18 cellular contexts compared by ENCODE assay signal in the genomic region with DNA sequence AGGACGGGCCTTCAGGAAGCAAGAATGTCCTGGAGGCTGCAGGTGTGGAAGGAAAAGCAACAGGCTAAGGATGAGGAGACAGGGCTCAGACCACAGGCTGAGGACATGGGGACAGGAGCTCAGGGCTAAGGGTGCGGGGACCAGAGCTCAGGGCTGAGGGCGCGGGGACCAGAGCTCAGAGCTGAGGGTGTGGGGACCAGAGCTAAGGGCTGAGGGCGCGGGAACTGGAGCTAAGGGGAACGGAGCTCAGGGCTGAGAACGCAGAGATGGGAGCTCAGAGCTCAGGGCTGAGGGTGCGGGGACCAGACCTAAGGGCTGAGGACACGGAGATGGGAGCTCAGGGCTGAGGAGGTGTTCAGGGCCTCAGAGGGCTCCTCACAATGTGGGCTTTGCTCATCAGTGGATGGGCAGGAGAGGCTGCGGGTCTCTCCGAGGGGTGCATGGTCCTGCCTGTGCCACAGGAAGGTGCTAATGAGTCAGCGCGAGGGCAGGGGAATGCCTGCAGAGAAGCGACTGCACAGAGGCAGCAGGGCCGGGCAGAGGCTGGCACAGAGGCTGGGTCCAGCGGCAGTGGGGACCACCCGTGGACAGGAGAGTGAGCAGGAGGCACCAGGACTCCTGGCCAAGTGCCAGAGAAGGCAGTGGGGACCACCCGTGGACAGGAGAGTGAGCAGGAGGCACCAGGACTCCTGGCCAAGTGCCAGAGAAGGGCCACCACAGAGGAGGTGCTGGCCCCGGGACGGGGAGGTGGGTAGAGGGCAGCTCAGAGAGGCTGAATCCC.
DNase-seq lines count a peak whose midpoint lies in the region; ATAC-seq and TF ChIP-seq lines count a peak whose summit lies in the region.
"Had no signal": no experiment of that assay in that cellular context is flagged by ENCODE, and none has a peak within 500 bp of the region (broad histone marks: within the 10 kb centered on the region; RNA-seq: fewer than 3 reads in every experiment).

No MANE protein-coding gene starts in this region.

- no peak for ATAC-seq in activated CD4-positive, alpha-beta T cell treated with anti-CD3 and anti-CD28 coated beads for 36 hours
- ATAC-seq in GM23338 (peak; percentile 48), HG03432 (IDR thresholded peaks at IDR 0.05; ENCODE audit: unreplicated experiment) (no peak)
- ATAC-seq in activated CD8-positive, alpha-beta memory T cell treated with anti-CD3 and anti-CD28 coated beads, Interleukin-2, amount 10 ng/mL, durations not matched to agents 7 days and 5 days = no peak
- ATAC-seq: CD8-positive, alpha-beta T cell; heart left ventricle; lower lobe of right lung; WTC11 had no signal

- no peak for DNase-seq in activated CD4-positive, alpha-beta T cell treated with anti-CD3 and anti-CD28 coated beads, Interleukin-2, amount 10 ng/mL, durations not matched to agents 7 days and 5 days
- DNase-seq in activated CD4-positive, alpha-beta T cell treated with anti-CD3 and anti-CD28 coated beads for 36 hours = no peak
- DNase-seq in GM23338 (ENCODE audit: low spot score) = no peak
- DNase-seq in activated T-helper 1 cell treated with anti-CD3 and anti-CD28 coated beads, Interleukin-12 subunit alpha, Interleukin-12 subunit beta, Interleukin-2, Interleukin-4 antibody, amounts not matched to agents 30 ng/mL and 10 ng/mL and 1 ng/mL, durations not matched to agents 14 hours and 24 hours and 36 hours (ENCODE audit: low spot score) = no peak
- no peak for DNase-seq in nephron progenitor cell
- no peak for DNase-seq in activated CD8-positive, alpha-beta memory T cell treated with anti-CD3 and anti-CD28 coated beads, Interleukin-2, amount 10 ng/mL, durations not matched to agents 7 days and 5 days
- no peak for DNase-seq in suprapubic skin (ENCODE audit: low spot score in 2 of 2)
- DNase-seq: CD8-positive, alpha-beta T cell; lower lobe of right lung; NCI-H1105 treated with DMSO at 0.1 percent for 48 hours; NCI-H82; small intestine; SW 1271; transverse colon had no signal

- H3K4me3 Mint-ChIP-seq in activated CD4-positive, alpha-beta T cell treated with anti-CD3 and anti-CD28 coated beads, Interleukin-2, amount 10 ng/mL, durations not matched to agents 7 days and 5 days = no peak overlapping the region
- no peak overlapping the region for H3K4me3 Mint-ChIP-seq in activated CD4-positive, alpha-beta T cell treated with anti-CD3 and anti-CD28 coated beads for 36 hours
- no peak overlapping the region for H3K4me3 Mint-ChIP-seq in GM23338
- peak overlapping the region; percentile 2 for H3K4me3 Mint-ChIP-seq in activated T-helper 1 cell treated with anti-CD3 and anti-CD28 coated beads, Interleukin-12 subunit alpha, Interleukin-12 subunit beta, Interleukin-2, Interleukin-4 antibody, amounts not matched to agents 30 ng/mL and 10 ng/mL and 1 ng/mL, durations not matched to agents 14 hours and 24 hours and 36 hours
- H3K4me3 Mint-ChIP-seq in nephron progenitor cell = no peak overlapping the region
- no peak overlapping the region for H3K4me3 Mint-ChIP-seq in activated CD8-positive, alpha-beta memory T cell treated with anti-CD3 and anti-CD28 coated beads, Interleukin-2, amount 10 ng/mL, durations not matched to agents 7 days and 5 days
- H3K4me3 Mint-ChIP-seq: CD8-positive, alpha-beta T cell; WTC11 had no signal

- POLR2A ChIA-PET in activated CD4-positive, alpha-beta T cell treated with anti-CD3 and anti-CD28 coated beads, Interleukin-2, amount 10 ng/mL, durations not matched to agents 7 days and 5 days (lab: Charles Lee) = no interaction called here
- POLR2A ChIA-PET in activated CD4-positive, alpha-beta T cell treated with anti-CD3 and anti-CD28 coated beads for 36 hours (lab: Charles Lee) = no interaction called here

- TF ChIP-seq CTCF in GM23338 (conservative IDR thresholded peaks at IDR 0.05; ENCODE audit: low read depth in 2 of 2) (peak in 1 of 2 experiments; percentile 31; a peak in 2 of 4 replicates), nephron progenitor cell (IDR thresholded peaks at IDR 0.05) (no peak), suprapubic skin (IDR thresholded peaks at IDR 0.05) (no peak)

- H3K27me3 Mint-ChIP-seq in activated CD4-positive, alpha-beta T cell treated with anti-CD3 and anti-CD28 coated beads, Interleukin-2, amount 10 ng/mL, durations not matched to agents 7 days and 5 days = no peaks in the 10 kb centered on the region
- H3K27me3 Mint-ChIP-seq in activated CD4-positive, alpha-beta T cell treated with anti-CD3 and anti-CD28 coated beads for 36 hours = no peaks in the 10 kb centered on the region
- H3K27me3 Mint-ChIP-seq in GM23338 (ENCODE audit: insufficient read depth, low read depth, poor library complexity) (peaks cover 24% of the 10 kb centered on the region), nephron progenitor cell (ENCODE audit: low read depth, poor library complexity) (peaks cover 3% of the 10 kb centered on the region)
- peaks cover 3% of the 10 kb centered on the region for H3K27me3 Mint-ChIP-seq in activated T-helper 1 cell treated with anti-CD3 and anti-CD28 coated beads, Interleukin-12 subunit alpha, Interleukin-12 subunit beta, Interleukin-2, Interleukin-4 antibody, amounts not matched to agents 30 ng/mL and 10 ng/mL and 1 ng/mL, durations not matched to agents 14 hours and 24 hours and 36 hours (ENCODE audit: insufficient read depth)
- peaks cover 3% of the 10 kb centered on the region for H3K27me3 Mint-ChIP-seq in activated CD8-positive, alpha-beta memory T cell treated with anti-CD3 and anti-CD28 coated beads, Interleukin-2, amount 10 ng/mL, durations not matched to agents 7 days and 5 days

- no peaks in the 10 kb centered on the region for H3K9me3 ChIP-seq in suprapubic skin
- H3K9me3 ChIP-seq: breast epithelium, heart left ventricle, lower lobe of right lung, transverse colon had no signal

- H3K27ac ChIP-seq in GM23338 (ENCODE audit: low read depth) (no peak overlapping the region), suprapubic skin (no peak overlapping the region)
- H3K27ac ChIP-seq: breast epithelium, lower lobe of right lung, transverse colon had no signal

- no peak for TF ChIP-seq EP300 in suprapubic skin (IDR thresholded peaks at IDR 0.05)

- H3K27ac Mint-ChIP-seq in activated CD4-positive, alpha-beta T cell treated with anti-CD3 and anti-CD28 coated beads, Interleukin-2, amount 10 ng/mL, durations not matched to agents 7 days and 5 days = peak overlapping the region; percentile 66
- H3K27ac Mint-ChIP-seq in activated CD4-positive, alpha-beta T cell treated with anti-CD3 and anti-CD28 coated beads for 36 hours = no peak overlapping the region
- H3K27ac Mint-ChIP-seq in GM23338 (no peak overlapping the region; the same call in 1 of the 2 replicates), nephron progenitor cell (peak overlapping the region; percentile 8)
- H3K27ac Mint-ChIP-seq in activated T-helper 1 cell treated with anti-CD3 and anti-CD28 coated beads, Interleukin-12 subunit alpha, Interleukin-12 subunit beta, Interleukin-2, Interleukin-4 antibody, amounts not matched to agents 30 ng/mL and 10 ng/mL and 1 ng/mL, durations not matched to agents 14 hours and 24 hours and 36 hours = peak overlapping the region; percentile 3
- H3K27ac Mint-ChIP-seq in activated CD8-positive, alpha-beta memory T cell treated with anti-CD3 and anti-CD28 coated beads, Interleukin-2, amount 10 ng/mL, durations not matched to agents 7 days and 5 days = no peak overlapping the region

- peaks cover 16% of the 10 kb centered on the region for H3K36me3 Mint-ChIP-seq in activated CD4-positive, alpha-beta T cell treated with anti-CD3 and anti-CD28 coated beads, Interleukin-2, amount 10 ng/mL, durations not matched to agents 7 days and 5 days (ENCODE audit: low read depth)
- H3K36me3 Mint-ChIP-seq in activated CD4-positive, alpha-beta T cell treated with anti-CD3 and anti-CD28 coated beads for 36 hours (ENCODE audit: low read depth) = peaks cover 8% of the 10 kb centered on the region
- H3K36me3 Mint-ChIP-seq in GM23338 (ENCODE audit: low read depth) (peaks cover 10% of the 10 kb centered on the region), nephron progenitor cell (ENCODE audit: low read depth) (peaks cover 38% of the 10 kb centered on the region)
- peaks cover 14% of the 10 kb centered on the region for H3K36me3 Mint-ChIP-seq in activated T-helper 1 cell treated with anti-CD3 and anti-CD28 coated beads, Interleukin-12 subunit alpha, Interleukin-12 subunit beta, Interleukin-2, Interleukin-4 antibody, amounts not matched to agents 30 ng/mL and 10 ng/mL and 1 ng/mL, durations not matched to agents 14 hours and 24 hours and 36 hours (ENCODE audit: low read depth)
- H3K36me3 Mint-ChIP-seq in activated CD8-positive, alpha-beta memory T cell treated with anti-CD3 and anti-CD28 coated beads, Interleukin-2, amount 10 ng/mL, durations not matched to agents 7 days and 5 days = peaks cover 5% of the 10 kb centered on the region

- intact Hi-C loops in activated CD4-positive, alpha-beta T cell treated with anti-CD3 and anti-CD28 coated beads for 36 hours (cut with DNase I, micrococcal nuclease) = no loop called here
- intact Hi-C loops in activated T-helper 1 cell treated with anti-CD3 and anti-CD28 coated beads, Interleukin-12 subunit alpha, Interleukin-12 subunit beta, Interleukin-2, Interleukin-4 antibody, amounts not matched to agents 30 ng/mL and 10 ng/mL and 1 ng/mL, durations not matched to agents 14 hours and 24 hours and 36 hours (cut with micrococcal nuclease) = no loop called here

- no peaks in the 10 kb centered on the region for H3K9me2 ChIP-seq in GM23338 (ENCODE audit: insufficient read depth)

- H3K4me1 ChIP-seq in GM23338 (ENCODE audit: insufficient read depth) (no peaks in the 10 kb centered on the region), suprapubic skin (peaks cover 6% of the 10 kb centered on the region)
- H3K4me1 ChIP-seq: breast epithelium had no signal

- no peak for TF ChIP-seq POLR2A in suprapubic skin (IDR thresholded peaks at IDR 0.05)

- no peak overlapping the region for H2AFZ ChIP-seq in GM23338

- no peaks in the 10 kb centered on the region for H3K27me3 ChIP-seq in GM23338 (ENCODE audit: insufficient read depth)
- no peaks in the 10 kb centered on the region for H3K27me3 ChIP-seq in suprapubic skin
- H3K27me3 ChIP-seq: breast epithelium, heart left ventricle, transverse colon had no signal

- H3K9me3 Mint-ChIP-seq in activated CD4-positive, alpha-beta T cell treated with anti-CD3 and anti-CD28 coated beads, Interleukin-2, amount 10 ng/mL, durations not matched to agents 7 days and 5 days = no peaks in the 10 kb centered on the region
- no peaks in the 10 kb centered on the region for H3K9me3 Mint-ChIP-seq in activated CD4-positive, alpha-beta T cell treated with anti-CD3 and anti-CD28 coated beads for 36 hours (ENCODE audit: low read depth)
- H3K9me3 Mint-ChIP-seq in GM23338 (no peaks in the 10 kb centered on the region), nephron progenitor cell (no peaks in the 10 kb centered on the region)
- H3K9me3 Mint-ChIP-seq in activated T-helper 1 cell treated with anti-CD3 and anti-CD28 coated beads, Interleukin-12 subunit alpha, Interleukin-12 subunit beta, Interleukin-2, Interleukin-4 antibody, amounts not matched to agents 30 ng/mL and 10 ng/mL and 1 ng/mL, durations not matched to agents 14 hours and 24 hours and 36 hours = no peaks in the 10 kb centered on the region
- H3K9me3 Mint-ChIP-seq in activated CD8-positive, alpha-beta memory T cell treated with anti-CD3 and anti-CD28 coated beads, Interleukin-2, amount 10 ng/mL, durations not matched to agents 7 days and 5 days (ENCODE audit: low read depth) = no peaks in the 10 kb centered on the region
- H3K9me3 Mint-ChIP-seq: CD8-positive, alpha-beta T cell; WTC11 had no signal

- no peaks in the 10 kb centered on the region for H3K36me3 ChIP-seq in GM23338 (ENCODE audit: insufficient read depth)
- H3K36me3 ChIP-seq in suprapubic skin = peaks cover 11% of the 10 kb centered on the region
- H3K36me3 ChIP-seq: breast epithelium had no signal

- CTCF ChIA-PET in activated CD4-positive, alpha-beta T cell treated with anti-CD3 and anti-CD28 coated beads, Interleukin-2, amount 10 ng/mL, durations not matched to agents 7 days and 5 days (lab: Charles Lee) = no interaction called here
- CTCF ChIA-PET in activated CD4-positive, alpha-beta T cell treated with anti-CD3 and anti-CD28 coated beads for 36 hours (lab: Charles Lee) = interaction anchor here (0.6 to 0.7 kb wide), 3 partner anchors 17 to 803 kb away, joined by 3 read pairs; no protein-coding TSS in a partner anchor
- CTCF ChIA-PET in activated CD8-positive, alpha-beta memory T cell treated with anti-CD3 and anti-CD28 coated beads, Interleukin-2, amount 10 ng/mL, durations not matched to agents 7 days and 5 days (lab: Charles Lee) = no interaction called here

- H3K79me2 ChIP-seq in GM23338 (replicated peaks; ENCODE audit: insufficient read depth) = no peaks in the 10 kb centered on the region

- no peaks in the 10 kb centered on the region for H4K20me1 ChIP-seq in GM23338 (replicated peaks; ENCODE audit: insufficient read depth)

- no peak overlapping the region for H3K4me2 ChIP-seq in GM23338

- H3K4me1 Mint-ChIP-seq in activated CD4-positive, alpha-beta T cell treated with anti-CD3 and anti-CD28 coated beads, Interleukin-2, amount 10 ng/mL, durations not matched to agents 7 days and 5 days = peaks cover 38% of the 10 kb centered on the region
- H3K4me1 Mint-ChIP-seq in activated CD4-positive, alpha-beta T cell treated with anti-CD3 and anti-CD28 coated beads for 36 hours = peaks cover 24% of the 10 kb centered on the region
- no peaks in the 10 kb centered on the region; the same call in 2 of the 3 replicates for H3K4me1 Mint-ChIP-seq in GM23338
- H3K4me1 Mint-ChIP-seq in activated T-helper 1 cell treated with anti-CD3 and anti-CD28 coated beads, Interleukin-12 subunit alpha, Interleukin-12 subunit beta, Interleukin-2, Interleukin-4 antibody, amounts not matched to agents 30 ng/mL and 10 ng/mL and 1 ng/mL, durations not matched to agents 14 hours and 24 hours and 36 hours (ENCODE audit: low read depth) = peaks cover 9% of the 10 kb centered on the region
- H3K4me1 Mint-ChIP-seq in nephron progenitor cell = peaks cover 26% of the 10 kb centered on the region
- peaks cover 25% of the 10 kb centered on the region for H3K4me1 Mint-ChIP-seq in activated CD8-positive, alpha-beta memory T cell treated with anti-CD3 and anti-CD28 coated beads, Interleukin-2, amount 10 ng/mL, durations not matched to agents 7 days and 5 days
- H3K4me1 Mint-ChIP-seq: WTC11 had no signal

- no peaks in the 10 kb centered on the region for H3F3A ChIP-seq in GM23338 (replicated peaks; ENCODE audit: low read depth)

- 89% methylated on average over 16 of the region's 21 CpGs for WGBS in suprapubic skin

- H3K4me3 ChIP-seq in GM23338 (no peak overlapping the region), suprapubic skin (no peak overlapping the region)
- H3K4me3 ChIP-seq: heart left ventricle, lower lobe of right lung, transverse colon had no signal

Comparison
In these comparisons a context has a peak if more than half of its experiments do, and no peak if none do; other contexts are left out.
1. H3K27ac Mint-ChIP-seq: peak in activated CD4-positive, alpha-beta T cell treated with anti-CD3 and anti-CD28 coated beads, Interleukin-2, amount 10 ng/mL, durations not matched to agents 7 days and 5 days (single experiment), activated T-helper 1 cell treated with anti-CD3 and anti-CD28 coated beads, Interleukin-12 subunit alpha, Interleukin-12 subunit beta, Interleukin-2, Interleukin-4 antibody, amounts not matched to agents 30 ng/mL and 10 ng/mL and 1 ng/mL, durations not matched to agents 14 hours and 24 hours and 36 hours (single experiment) and nephron progenitor cell (single experiment); none in activated CD4-positive, alpha-beta T cell treated with anti-CD3 and anti-CD28 coated beads for 36 hours (single experiment), GM23338 (single experiment) and activated CD8-positive, alpha-beta memory T cell treated with anti-CD3 and anti-CD28 coated beads, Interleukin-2, amount 10 ng/mL, durations not matched to agents 7 days and 5 days (single experiment).